9 cellular contexts compared by ENCODE assay signal in genomic region chr12:7937867-7938506, GRCh38. TPM values are rescaled to one million over a fixed set of nuclear protein-coding genes. Genes with fewer than 3 reads are reported as not detected.
DNase-seq lines count a peak whose midpoint lies in the region; ATAC-seq and TF ChIP-seq lines count a peak whose summit lies in the region.
"Had no signal": no experiment of that assay in that cellular context is flagged by ENCODE, and none has a peak within 500 bp of the region (broad histone marks: within the 10 kb centered on the region; RNA-seq: fewer than 3 reads in every experiment).

No MANE protein-coding gene starts in this region.

- H3K27me3 Mint-ChIP-seq in activated naive CD8-positive, alpha-beta T cell treated with anti-CD3 and anti-CD28 coated beads, Interleukin-2, amount 10 ng/mL, durations not matched to agents 7 days and 5 days = no peaks in the 10 kb centered on the region
- no peaks in the 10 kb centered on the region for H3K27me3 Mint-ChIP-seq in nephron (ENCODE audit: low read depth)

- no peak for ATAC-seq in activated naive CD8-positive, alpha-beta T cell treated with anti-CD3 and anti-CD28 coated beads, Interleukin-2, amount 10 ng/mL, durations not matched to agents 7 days and 5 days (ENCODE audit: low read depth)
- no peak for ATAC-seq in foreskin keratinocyte

- no peaks in the 10 kb centered on the region for H3K9me3 Mint-ChIP-seq in activated naive CD8-positive, alpha-beta T cell treated with anti-CD3 and anti-CD28 coated beads, Interleukin-2, amount 10 ng/mL, durations not matched to agents 7 days and 5 days
- no peaks in the 10 kb centered on the region for H3K9me3 Mint-ChIP-seq in nephron

- no peaks in the 10 kb centered on the region for H3K27me3 ChIP-seq in foreskin keratinocyte
- H3K27me3 ChIP-seq: ovary had no signal

- TF ChIP-seq CTCF in nephron (IDR thresholded peaks at IDR 0.05; ENCODE audit: unreplicated experiment in 3 of 3) = peak in 2 of 3 experiments; percentile 18 to 21
- no peak for TF ChIP-seq CTCF in foreskin keratinocyte (conservative IDR thresholded peaks at IDR 0.05)

- peaks cover 1% of the 10 kb centered on the region for H3K36me3 Mint-ChIP-seq in activated naive CD8-positive, alpha-beta T cell treated with anti-CD3 and anti-CD28 coated beads, Interleukin-2, amount 10 ng/mL, durations not matched to agents 7 days and 5 days
- no peaks in the 10 kb centered on the region for H3K36me3 Mint-ChIP-seq in nephron (ENCODE audit: low read depth)

- peak overlapping the region; percentile 74 for H3K27ac Mint-ChIP-seq in activated naive CD8-positive, alpha-beta T cell treated with anti-CD3 and anti-CD28 coated beads, Interleukin-2, amount 10 ng/mL, durations not matched to agents 7 days and 5 days
- H3K27ac Mint-ChIP-seq in nephron = peak overlapping the region; percentile 73 to 92 (median 76)

- DNase-seq in DMS 273 treated with DMSO at 0.1 percent for 48 hours (lab: John Stamatoyannopoulos, UW) (peak; percentile 4), LHCN-M2 (ENCODE audit: low read depth) (peak; percentile 59), middle frontal gyrus (ENCODE audit: extremely low spot score, low spot score) (no peak), NCI-H510A (lab: John Stamatoyannopoulos, UW) (no peak), foreskin keratinocyte (no peak)
- DNase-seq in activated naive CD8-positive, alpha-beta T cell treated with anti-CD3 and anti-CD28 coated beads, Interleukin-2, amount 10 ng/mL, durations not matched to agents 7 days and 5 days = no peak
- DNase-seq in stimulated activated naive CD4-positive, alpha-beta T cell treated with Interleukin-2 at 50 U/mL for 16 hours (lab: John Stamatoyannopoulos, UW) = no peak

- POLR2A ChIA-PET in activated naive CD8-positive, alpha-beta T cell treated with anti-CD3 and anti-CD28 coated beads, Interleukin-2, amount 10 ng/mL, durations not matched to agents 7 days and 5 days (lab: Charles Lee) = interaction anchor here (1.0 to 14.4 kb wide), 3 partner anchors 13 to 56 kb away, joined by 3 to 761 read pairs (median 82); no protein-coding TSS in a partner anchor

- peaks cover 3% of the 10 kb centered on the region for H3K4me1 ChIP-seq in foreskin keratinocyte

- peak overlapping the region; percentile 69 for H3K4me3 Mint-ChIP-seq in activated naive CD8-positive, alpha-beta T cell treated with anti-CD3 and anti-CD28 coated beads, Interleukin-2, amount 10 ng/mL, durations not matched to agents 7 days and 5 days
- peak overlapping the region; percentile 0 to 39 (median 1) for H3K4me3 Mint-ChIP-seq in nephron

- H3K27ac ChIP-seq in foreskin keratinocyte = no peak overlapping the region
- H3K27ac ChIP-seq: ovary had no signal

- peaks cover 8% of the 10 kb centered on the region for H3K4me1 Mint-ChIP-seq in activated naive CD8-positive, alpha-beta T cell treated with anti-CD3 and anti-CD28 coated beads, Interleukin-2, amount 10 ng/mL, durations not matched to agents 7 days and 5 days
- H3K4me1 Mint-ChIP-seq in nephron = peaks cover 8% of the 10 kb centered on the region

RNA-seq across cellular contexts. Expression of gene SLC2A3, which starts 2.0 kb away (rescaled TPM):
- 25.6 and 36.9 TPM in 2 replicates for total RNA-seq in LHCN-M2 (2014; rRNA removed)
- 26.4 TPM for polyA plus RNA-seq in LHCN-M2 (2012)
- total RNA-seq in activated naive CD8-positive, alpha-beta T cell treated with anti-CD3 and anti-CD28 coated beads, Interleukin-2, amount 10 ng/mL, durations not matched to agents 7 days and 5 days = 100 to 1,000 TPM; 219 to 224 TPM
- 10.8 and 12.2 TPM in 2 replicates for total RNA-seq in foreskin keratinocyte
- polyA plus RNA-seq in foreskin keratinocyte = 6.3 and 6.5 TPM in 2 replicates

Comparison
In these comparisons a context has a peak if more than half of its experiments do, and no peak if none do; other contexts are left out.
1. DNase-seq: peak in DMS 273 treated with DMSO at 0.1 percent for 48 hours (single experiment) and LHCN-M2 (single experiment); none in activated naive CD8-positive, alpha-beta T cell treated with anti-CD3 and anti-CD28 coated beads, Interleukin-2, amount 10 ng/mL, durations not matched to agents 7 days and 5 days (single experiment), middle frontal gyrus (single experiment), NCI-H510A (single experiment), foreskin keratinocyte (0 of 2) and stimulated activated naive CD4-positive, alpha-beta T cell treated with Interleukin-2 at 50 U/mL for 16 hours (single experiment).